Comparison of ENCODE assay signal across 32 cellular contexts in the genomic region with DNA sequence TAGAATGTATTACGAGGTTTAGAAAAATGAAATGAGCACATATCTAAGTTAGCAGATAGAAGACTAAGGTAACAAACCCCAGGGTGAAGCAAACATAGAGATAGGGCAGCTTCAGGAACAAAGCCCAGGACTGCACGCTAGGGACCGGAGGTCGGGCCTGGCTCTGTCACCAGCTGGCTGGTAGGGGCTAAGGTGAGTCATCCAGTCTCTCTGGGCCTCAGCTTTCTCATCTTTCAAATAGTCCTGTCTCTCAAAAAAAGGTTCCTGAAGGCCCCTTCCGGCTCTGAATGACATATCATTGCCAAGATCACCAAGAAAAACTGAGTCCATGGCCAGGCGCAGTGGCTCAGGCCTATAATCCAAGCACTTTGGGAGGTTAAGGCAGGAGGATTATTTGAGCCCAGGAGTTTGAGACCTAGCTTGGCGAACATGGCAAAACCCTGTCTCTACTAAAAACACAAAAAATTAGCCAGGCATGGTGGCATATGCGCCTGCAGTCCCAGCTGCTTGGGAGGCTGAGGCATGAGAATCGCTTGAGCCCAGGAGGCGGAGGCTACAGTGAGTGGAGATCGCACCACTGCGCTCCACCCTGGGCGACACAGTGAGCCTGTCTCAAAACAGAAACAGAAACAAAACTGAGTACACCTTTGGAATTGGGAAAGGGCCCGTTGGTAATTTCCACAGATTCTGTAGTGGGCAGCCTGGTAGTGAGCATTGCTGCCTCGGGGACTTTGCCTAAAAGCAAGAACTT. TPM values are rescaled to one million over a fixed set of nuclear protein-coding genes. Genes with fewer than 3 reads are reported as not detected.
"Had no signal": no experiment of that assay in that cellular context is flagged by ENCODE, and none has a peak within 500 bp of the region (broad histone marks: within the 10 kb centered on the region; RNA-seq: fewer than 3 reads in every experiment).

No MANE protein-coding gene starts in this region.

- DNase-seq: activated CD4-positive, alpha-beta memory T cell treated with anti-CD3 and anti-CD28 coated beads for 36 hours; activated CD4-positive, alpha-beta T cell treated with anti-CD3 and anti-CD28 coated beads, Interleukin-2, amount 10 ng/mL, durations not matched to agents 7 days and 5 days; activated CD4-positive, CD25-positive, alpha-beta regulatory T cell; activated CD8-positive, alpha-beta memory T cell treated with anti-CD3 and anti-CD28 coated beads for 24 hours; activated effector memory CD4-positive, alpha-beta T cell treated with anti-CD3 and anti-CD28 coated beads, Interleukin-2, amount 50 U/mL, for 16 hours; activated naive CD4-positive, alpha-beta T cell treated with Interleukin-2 at 50 U/mL for 16 hours; activated naive CD8-positive, alpha-beta T cell treated with anti-CD3 and anti-CD28 coated beads, Interleukin-2, amount 50 U/mL, for 24 hours; activated T-cell treated with anti-CD3 and anti-CD28 coated beads, Interleukin-2, amount 50 U/mL, for 4 hours; amniotic stem cell; body of pancreas; central memory CD4-positive, alpha-beta T cell; KG1; NCI-H1092 treated with DMSO at 0.1 percent for 48 hours; NCI-H1436; NCI-H1694 treated with DMSO at 0.1 percent for 48 hours; NCI-H2029 treated with DMSO at 0.1 percent for 48 hours; NCI-H345; NCI-H510A; NCI-H69; PC-3; SHP77 treated with DMSO at 0.1 percent for 48 hours; T-helper 9 cell had no signal

- H3K4me3 ChIP-seq: ascending aorta, body of pancreas had no signal

- H3K27ac Mint-ChIP-seq: activated CD4-positive, alpha-beta memory T cell treated with anti-CD3 and anti-CD28 coated beads for 36 hours; activated CD4-positive, alpha-beta T cell treated with anti-CD3 and anti-CD28 coated beads, Interleukin-2, amount 10 ng/mL, durations not matched to agents 7 days and 5 days; activated naive CD4-positive, alpha-beta T cell treated with anti-CD3 and anti-CD28 coated beads, Interleukin-2, amount 50 U/mL, for 72 hours; activated naive CD8-positive, alpha-beta T cell treated with anti-CD3 and anti-CD28 coated beads, Interleukin-2, amount 50 U/mL, for 24 hours; T-helper 1 cell treated with Interleukin-12 subunit alpha and Interleukin-12 subunit beta and Interleukin-4 antibody, amounts not matched to agents 30 μg/mL and 1 μg/mL, for 36 hours had no signal

- H3K4me1 Mint-ChIP-seq: activated CD4-positive, alpha-beta T cell treated with anti-CD3 and anti-CD28 coated beads, Interleukin-2, amount 10 ng/mL, durations not matched to agents 7 days and 5 days; activated naive CD8-positive, alpha-beta T cell treated with anti-CD3 and anti-CD28 coated beads, Interleukin-2, amount 50 U/mL, for 24 hours had no signal

- H3K4me3 Mint-ChIP-seq: activated CD4-positive, alpha-beta memory T cell treated with anti-CD3 and anti-CD28 coated beads for 36 hours; activated CD4-positive, alpha-beta T cell treated with anti-CD3 and anti-CD28 coated beads, Interleukin-2, amount 10 ng/mL, durations not matched to agents 7 days and 5 days; activated naive CD8-positive, alpha-beta T cell treated with anti-CD3 and anti-CD28 coated beads, Interleukin-2, amount 50 U/mL, for 24 hours; activated T-cell treated with anti-CD3 and anti-CD28 coated beads, Interleukin-2, amount 50 U/mL, for 4 hours; T-helper 1 cell treated with Interleukin-12 subunit alpha and Interleukin-12 subunit beta and Interleukin-4 antibody, amounts not matched to agents 30 μg/mL and 1 μg/mL, for 36 hours had no signal

- H3K9me3 Mint-ChIP-seq: activated CD4-positive, alpha-beta memory T cell treated with anti-CD3 and anti-CD28 coated beads for 36 hours; activated CD4-positive, alpha-beta T cell treated with anti-CD3 and anti-CD28 coated beads, Interleukin-2, amount 10 ng/mL, durations not matched to agents 7 days and 5 days; activated naive CD4-positive, alpha-beta T cell treated with anti-CD3 and anti-CD28 coated beads, Interleukin-2, amount 50 U/mL, for 72 hours; activated naive CD8-positive, alpha-beta T cell treated with anti-CD3 and anti-CD28 coated beads, Interleukin-2, amount 50 U/mL, for 24 hours; activated T-cell treated with anti-CD3 and anti-CD28 coated beads, Interleukin-2, amount 50 U/mL, for 4 hours; T-helper 1 cell treated with Interleukin-12 subunit alpha and Interleukin-12 subunit beta and Interleukin-4 antibody, amounts not matched to agents 30 μg/mL and 1 μg/mL, for 36 hours had no signal

- H3K27me3 Mint-ChIP-seq: activated CD4-positive, alpha-beta memory T cell treated with anti-CD3 and anti-CD28 coated beads for 36 hours; activated naive CD8-positive, alpha-beta T cell treated with anti-CD3 and anti-CD28 coated beads, Interleukin-2, amount 50 U/mL, for 24 hours had no signal

- FAIRE-seq: bronchial epithelial cell, RCC 7860, TTC549 had no signal

- H3K4me1 ChIP-seq: ascending aorta, body of pancreas had no signal

- H3K27me3 ChIP-seq: ascending aorta, body of pancreas had no signal

- H3K27ac ChIP-seq: ascending aorta, body of pancreas, VCaP had no signal

- H3K36me3 Mint-ChIP-seq: activated CD4-positive, alpha-beta memory T cell treated with anti-CD3 and anti-CD28 coated beads for 36 hours; activated naive CD4-positive, alpha-beta T cell treated with anti-CD3 and anti-CD28 coated beads, Interleukin-2, amount 50 U/mL, for 72 hours had no signal

- H3K36me3 ChIP-seq: ascending aorta had no signal

- ATAC-seq: activated naive CD4-positive, alpha-beta T cell treated with anti-CD3 and anti-CD28 coated beads, Interleukin-2, amount 50 U/mL, for 72 hours; activated naive CD8-positive, alpha-beta T cell treated with anti-CD3 and anti-CD28 coated beads, Interleukin-2, amount 50 U/mL, for 24 hours; activated T-cell treated with anti-CD3 and anti-CD28 coated beads, Interleukin-2, amount 50 U/mL, for 4 hours; body of pancreas; PC-3 had no signal

- H3K9me3 ChIP-seq: ascending aorta, body of pancreas had no signal

RNA-seq across cellular contexts. Expression of a gene that starts 26.0 kb away (rescaled TPM):
- total RNA-seq: activated CD4-positive, alpha-beta memory T cell treated with anti-CD3 and anti-CD28 coated beads for 36 hours; activated T-cell treated with anti-CD3 and anti-CD28 coated beads, Interleukin-2, amount 50 U/mL, for 4 hours; ascending aorta; body of pancreas; bronchial epithelial cell; LHCN-M2; MCF 10A; PC-3; SK-MEL-5 had no signal
